11 cellular contexts compared by ENCODE assay signal in the genomic region with DNA sequence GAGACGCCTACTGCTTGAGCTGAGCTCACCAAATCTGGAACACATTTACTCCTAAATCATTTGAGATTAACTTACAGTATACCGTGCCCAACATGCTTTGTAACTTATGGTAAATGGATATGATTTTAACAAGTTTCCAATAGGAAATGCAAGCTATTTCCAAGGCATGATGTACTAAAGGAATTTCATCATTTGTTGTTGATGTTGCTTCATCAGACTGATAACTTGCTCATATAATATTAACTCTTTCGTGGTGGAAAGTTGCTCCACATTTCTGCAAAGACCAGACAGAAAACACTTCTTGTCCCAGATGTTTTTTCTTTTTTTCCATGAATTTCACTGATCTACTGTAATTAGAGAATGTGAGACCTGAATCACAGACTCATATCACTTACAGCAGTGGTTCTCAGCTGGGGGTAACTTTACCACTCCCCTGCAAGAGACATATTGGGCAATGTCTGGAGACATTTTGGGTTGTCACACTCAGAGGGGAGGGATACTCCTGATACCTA.
DNase-seq lines count a peak whose midpoint lies in the region; TF ChIP-seq lines count a peak whose summit lies in the region.
"Had no signal": no experiment of that assay in that cellular context is flagged by ENCODE, and none has a peak within 500 bp of the region (broad histone marks: within the 10 kb centered on the region; RNA-seq: fewer than 3 reads in every experiment).

No MANE protein-coding gene starts in this region.

- H2AFZ ChIP-seq in OCI-LY7 (ENCODE audit: low read length): no peak overlapping the region

- peaks cover 14% of the 10 kb centered on the region for H3K36me3 Mint-ChIP-seq in osteocyte (ENCODE audit: unreplicated experiment)

- DNase-seq in ELR (ENCODE audit: low read depth) (peak; percentile 25), OCI-LY7 (ENCODE audit: low spot score) (no peak), epithelial cell of proximal tubule (ENCODE audit: low read depth) (peak; percentile 18), osteocyte (ENCODE audit: extremely low spot score, unreplicated experiment) (no peak), HT-29 (ENCODE audit: low spot score) (no peak), NCI-H2171 treated with DMSO at 0.1 percent for 48 hours (lab: John Stamatoyannopoulos, UW) (no peak), NCI-H1048 (lab: John Stamatoyannopoulos, UW) (no peak), HuH-7 (ENCODE audit: low spot score) (no peak)
- DNase-seq: stomach had no signal

- H3K4me3 Mint-ChIP-seq in osteocyte (ENCODE audit: unreplicated experiment): no peak overlapping the region

- H3K4me2 ChIP-seq in OCI-LY7 (ENCODE audit: low read length): 0 out of 2 replicates have a peak overlapping the region, but pooled peaks have one; percentile 9

- POLR2A ChIA-PET in OCI-LY7 (lab: Charles Lee): interaction anchor here (1.0 to 1.6 kb wide), 4 partner anchors 30 to 252 kb away, joined by 3 to 6 read pairs (median 4); no protein-coding TSS in a partner anchor

- peak overlapping the region; percentile 81 for H3K27ac Mint-ChIP-seq in osteocyte (ENCODE audit: unreplicated experiment)

- H3K79me2 ChIP-seq in OCI-LY7 (ENCODE audit: insufficient read depth, low read depth, low read length): no peaks in the 10 kb centered on the region

- H3K9me2 ChIP-seq in OCI-LY7 (ENCODE audit: insufficient read depth, low read length): no peaks in the 10 kb centered on the region

- intact Hi-C loops in OCI-LY7 (cut with micrococcal nuclease; ENCODE audit: unreplicated experiment): loop anchor here (5.0 kb wide), 1 partner anchor 40 kb away; no protein-coding TSS in a partner anchor

- CTCF ChIA-PET in OCI-LY7 (lab: Charles Lee; ENCODE audit: unreplicated experiment): interaction anchor here (1.1 kb wide), 1 partner anchor 26 kb away, joined by 3 read pairs; no protein-coding TSS in a partner anchor

- TF ChIP-seq CTCF in OCI-LY7 (conservative IDR thresholded peaks at IDR 0.05; ENCODE audit: low read length) (no peak), epithelial cell of proximal tubule (conservative IDR thresholded peaks at IDR 0.05; ENCODE audit: low read depth, low read length) (no peak), osteocyte (IDR thresholded peaks at IDR 0.05) (no peak)

- H4K20me1 ChIP-seq in OCI-LY7 (ENCODE audit: insufficient read depth, low read length): peaks cover 5% of the 10 kb centered on the region; the same call in 1 of the 2 replicates

- no peaks in the 10 kb centered on the region for H3K27me3 Mint-ChIP-seq in osteocyte (ENCODE audit: unreplicated experiment)

- BruUV-seq in OCI-LY7 (replicated peaks; lab: Mats Ljungman, UMichigan): no TSS peak

- H3K4me3 ChIP-seq in OCI-LY7 (ENCODE audit: low read depth, low read length, poor library complexity, severe bottlenecking): no peak overlapping the region
- H3K4me3 ChIP-seq in epithelial cell of proximal tubule (ENCODE audit: low read depth, low read length): no peak overlapping the region
- H3K4me3 ChIP-seq: stomach had no signal

- H3K4me1 ChIP-seq in OCI-LY7 (ENCODE audit: insufficient read depth, low read length, poor library complexity, severe bottlenecking): peaks cover 38% of the 10 kb centered on the region
- H3K4me1 ChIP-seq: foreskin keratinocyte had no signal

- no peak overlapping the region for H3K27ac ChIP-seq in OCI-LY7 (ENCODE audit: low read depth, low read length, poor library complexity, severe bottlenecking)
- H3K27ac ChIP-seq: foreskin keratinocyte had no signal

- no peaks in the 10 kb centered on the region for H3K9me3 ChIP-seq in OCI-LY7 (ENCODE audit: low read length)
- H3K9me3 ChIP-seq: stomach had no signal

- peaks cover 12% of the 10 kb centered on the region; the same call in 1 of the 2 replicates for H3K36me3 ChIP-seq in OCI-LY7 (ENCODE audit: insufficient read depth, low read length)

- H3K9me3 Mint-ChIP-seq in osteocyte (ENCODE audit: unreplicated experiment): no peaks in the 10 kb centered on the region
- H3K9me3 Mint-ChIP-seq: activated naive CD4-positive, alpha-beta T cell treated with anti-CD3 and anti-CD28 coated beads, Interleukin-2, amount 50 U/mL, for 72 hours had no signal

- peaks cover 37% of the 10 kb centered on the region for H3K4me1 Mint-ChIP-seq in osteocyte (ENCODE audit: unreplicated experiment)

Comparison
In these comparisons a context has a peak if more than half of its experiments do, and no peak if none do; other contexts are left out.
1. DNase-seq: peak in ELR (single experiment) and epithelial cell of proximal tubule (single experiment); none in OCI-LY7 (single experiment), osteocyte (single experiment), HT-29 (single experiment), NCI-H2171 treated with DMSO at 0.1 percent for 48 hours (single experiment), NCI-H1048 (single experiment) and HuH-7 (single experiment).